In the genomic region with DNA sequence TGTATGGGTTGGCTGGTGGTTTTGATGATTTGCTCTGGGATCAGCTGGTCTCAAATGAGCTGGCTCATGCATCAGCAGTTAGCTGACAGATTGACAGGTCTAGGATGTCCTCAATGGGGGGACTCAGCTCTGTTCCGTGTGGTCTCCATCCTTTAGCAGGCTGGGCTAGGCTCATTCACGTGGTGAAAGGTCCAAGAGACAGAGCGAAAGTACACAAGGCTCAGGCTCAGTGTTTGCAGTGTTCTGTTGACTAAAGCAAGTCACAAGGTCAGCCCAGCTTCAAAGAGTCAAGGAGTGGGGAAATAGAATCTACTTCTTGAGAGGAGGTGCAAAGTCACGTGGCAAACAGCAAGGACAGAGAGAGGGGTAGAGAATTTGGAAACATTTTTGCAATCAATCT, we compare ENCODE assay signal across 1 cellular context.
TF ChIP-seq lines count a peak whose summit lies in the region.

No MANE protein-coding gene starts in this region.

TF ChIP-seq in H1, 55 proteins besides CTCF, POLR2A, EP300 and RAD21:
- TF ChIP-seq RBBP5 (IDR thresholded peaks at IDR 0.05; ENCODE audit: borderline replicate concordance, low read depth, low read length) (no peak), RXRA (IDR thresholded peaks at IDR 0.05; ENCODE audit: insufficient read depth, low read depth, low read length) (no peak), CHD2 (IDR thresholded peaks at IDR 0.05; ENCODE audit: low read length) (no peak), HDAC6 (IDR thresholded peaks at IDR 0.05; ENCODE audit: low read depth, low read length) (no peak), SAP30 (IDR thresholded peaks at IDR 0.05; ENCODE audit: insufficient read depth, insufficient replicate concordance, low read length) (no peak), TBP (IDR thresholded peaks at IDR 0.05; ENCODE audit: low read depth, low read length) (no peak), CTBP2 (IDR thresholded peaks at IDR 0.05; ENCODE audit: borderline replicate concordance, insufficient read depth, insufficient read length, low read length) (no peak), CREB1 (IDR thresholded peaks at IDR 0.05) (no peak)
- TF ChIP-seq, protein P1, sequence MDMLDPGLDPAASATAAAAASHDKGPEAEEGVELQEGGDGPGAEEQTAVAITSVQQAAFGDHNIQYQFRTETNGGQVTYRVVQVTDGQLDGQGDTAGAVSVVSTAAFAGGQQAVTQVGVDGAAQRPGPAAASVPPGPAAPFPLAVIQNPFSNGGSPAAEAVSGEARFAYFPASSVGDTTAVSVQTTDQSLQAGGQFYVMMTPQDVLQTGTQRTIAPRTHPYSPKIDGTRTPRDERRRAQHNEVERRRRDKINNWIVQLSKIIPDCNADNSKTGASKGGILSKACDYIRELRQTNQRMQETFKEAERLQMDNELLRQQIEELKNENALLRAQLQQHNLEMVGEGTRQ (IDR thresholded peaks at IDR 0.05; ENCODE audit: low read length): no peak
